Comparison of ENCODE assay signal across 1 cellular context in the genomic region with DNA sequence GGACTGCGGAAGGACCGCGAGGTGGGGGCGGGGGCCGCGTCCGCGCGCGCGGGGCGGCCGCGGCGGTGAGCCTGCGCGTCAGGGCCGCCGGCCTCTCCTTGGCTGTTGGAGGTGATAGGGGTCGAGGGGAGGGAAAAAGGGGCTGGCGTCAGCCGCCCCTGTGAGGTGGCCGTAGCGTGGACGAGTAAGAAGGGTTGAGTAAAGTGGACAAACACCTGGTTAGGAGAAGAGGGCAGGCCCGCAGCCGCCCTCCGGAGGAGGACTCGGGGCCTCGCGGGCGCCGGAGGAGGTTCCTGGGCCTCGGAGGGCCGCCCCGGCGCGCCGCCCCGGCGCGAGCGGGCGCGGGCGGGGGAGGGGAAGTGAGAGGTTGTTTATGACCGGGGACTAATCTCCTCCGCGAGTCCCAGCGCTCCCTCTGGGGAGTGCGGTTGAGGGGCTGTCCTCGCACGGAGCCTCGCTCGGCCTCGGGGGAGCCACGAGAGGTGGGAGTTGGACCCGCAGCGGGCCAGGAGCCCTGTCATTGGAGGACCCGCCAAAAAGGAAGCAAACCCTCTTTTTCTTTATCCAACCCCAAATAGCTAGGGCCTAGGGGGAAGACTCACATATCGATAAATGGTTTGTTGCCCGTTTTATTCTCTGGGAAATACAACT.
A peak's percentile ranks its signal among the peaks of the same experiment; 100 is the strongest.
TF ChIP-seq lines count a peak whose summit lies in the region.

No MANE protein-coding gene starts in this region.

TF ChIP-seq in HEK293, 187 proteins besides CTCF, POLR2A, EP300 and RAD21 (continued from another document):
- TF ChIP-seq SP2 (tag by site-specific recombination; IDR thresholded peaks at IDR 0.05) (peak; percentile 61), ZNF10 (tag by site-specific recombination; IDR thresholded peaks at IDR 0.05) (peak; percentile 32; the same call in 1 of the 2 replicates), ZNF423 (tag by site-specific recombination; IDR thresholded peaks at IDR 0.05) (0 out of 2 replicates have a peak, but pooled peaks have one; percentile 63), ZNF677 (tag by site-specific recombination; IDR thresholded peaks at IDR 0.05) (0 out of 2 replicates have a peak, but pooled peaks have one; percentile 8), ZSCAN30 (tag by site-specific recombination; IDR thresholded peaks at IDR 0.05) (peak; percentile 91), YY1 (tag by site-specific recombination; IDR thresholded peaks at IDR 0.05) (peak; percentile 46; the same call in 1 of the 2 replicates), ZNF701 (tag by site-specific recombination; IDR thresholded peaks at IDR 0.05) (no peak), KLF9 (tag by site-specific recombination; IDR thresholded peaks at IDR 0.05; ENCODE audit: low read depth) (peak; percentile 12; the same call in 1 of the 2 replicates), GLI4 (tag by site-specific recombination; IDR thresholded peaks at IDR 0.05) (peak; percentile 44; the same call in 1 of the 2 replicates), SP7 (tag by site-specific recombination; IDR thresholded peaks at IDR 0.05) (peak; percentile 11; the same call in 1 of the 2 replicates), ZBTB8A (tag by site-specific recombination; IDR thresholded peaks at IDR 0.05) (peak; percentile 31; the same call in 1 of the 2 replicates), KLF8 (tag by site-specific recombination; IDR thresholded peaks at IDR 0.05) (0 out of 2 replicates have a peak, but pooled peaks have one; percentile 17), WT1 (tag by site-specific recombination; IDR thresholded peaks at IDR 0.05) (peak; percentile 15)
- TF ChIP-seq, protein P1, sequence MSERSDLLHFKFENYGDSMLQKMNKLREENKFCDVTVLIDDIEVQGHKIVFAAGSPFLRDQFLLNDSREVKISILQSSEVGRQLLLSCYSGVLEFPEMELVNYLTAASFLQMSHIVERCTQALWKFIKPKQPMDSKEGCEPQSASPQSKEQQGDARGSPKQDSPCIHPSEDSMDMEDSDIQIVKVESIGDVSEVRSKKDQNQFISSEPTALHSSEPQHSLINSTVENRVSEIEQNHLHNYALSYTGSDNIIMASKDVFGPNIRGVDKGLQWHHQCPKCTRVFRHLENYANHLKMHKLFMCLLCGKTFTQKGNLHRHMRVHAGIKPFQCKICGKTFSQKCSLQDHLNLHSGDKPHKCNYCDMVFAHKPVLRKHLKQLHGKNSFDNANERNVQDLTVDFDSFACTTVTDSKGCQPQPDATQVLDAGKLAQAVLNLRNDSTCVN (tag by site-specific recombination; optimal IDR thresholded peaks at IDR 0.05): peak; percentile 69
- TF ChIP-seq, protein P2, sequence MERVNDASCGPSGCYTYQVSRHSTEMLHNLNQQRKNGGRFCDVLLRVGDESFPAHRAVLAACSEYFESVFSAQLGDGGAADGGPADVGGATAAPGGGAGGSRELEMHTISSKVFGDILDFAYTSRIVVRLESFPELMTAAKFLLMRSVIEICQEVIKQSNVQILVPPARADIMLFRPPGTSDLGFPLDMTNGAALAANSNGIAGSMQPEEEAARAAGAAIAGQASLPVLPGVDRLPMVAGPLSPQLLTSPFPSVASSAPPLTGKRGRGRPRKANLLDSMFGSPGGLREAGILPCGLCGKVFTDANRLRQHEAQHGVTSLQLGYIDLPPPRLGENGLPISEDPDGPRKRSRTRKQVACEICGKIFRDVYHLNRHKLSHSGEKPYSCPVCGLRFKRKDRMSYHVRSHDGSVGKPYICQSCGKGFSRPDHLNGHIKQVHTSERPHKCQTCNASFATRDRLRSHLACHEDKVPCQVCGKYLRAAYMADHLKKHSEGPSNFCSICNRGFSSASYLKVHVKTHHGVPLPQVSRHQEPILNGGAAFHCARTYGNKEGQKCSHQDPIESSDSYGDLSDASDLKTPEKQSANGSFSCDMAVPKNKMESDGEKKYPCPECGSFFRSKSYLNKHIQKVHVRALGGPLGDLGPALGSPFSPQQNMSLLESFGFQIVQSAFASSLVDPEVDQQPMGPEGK (tag by site-specific recombination; IDR thresholded peaks at IDR 0.05): 0 out of 2 replicates have a peak, but pooled peaks have one; percentile 37
- TF ChIP-seq, protein P3, sequence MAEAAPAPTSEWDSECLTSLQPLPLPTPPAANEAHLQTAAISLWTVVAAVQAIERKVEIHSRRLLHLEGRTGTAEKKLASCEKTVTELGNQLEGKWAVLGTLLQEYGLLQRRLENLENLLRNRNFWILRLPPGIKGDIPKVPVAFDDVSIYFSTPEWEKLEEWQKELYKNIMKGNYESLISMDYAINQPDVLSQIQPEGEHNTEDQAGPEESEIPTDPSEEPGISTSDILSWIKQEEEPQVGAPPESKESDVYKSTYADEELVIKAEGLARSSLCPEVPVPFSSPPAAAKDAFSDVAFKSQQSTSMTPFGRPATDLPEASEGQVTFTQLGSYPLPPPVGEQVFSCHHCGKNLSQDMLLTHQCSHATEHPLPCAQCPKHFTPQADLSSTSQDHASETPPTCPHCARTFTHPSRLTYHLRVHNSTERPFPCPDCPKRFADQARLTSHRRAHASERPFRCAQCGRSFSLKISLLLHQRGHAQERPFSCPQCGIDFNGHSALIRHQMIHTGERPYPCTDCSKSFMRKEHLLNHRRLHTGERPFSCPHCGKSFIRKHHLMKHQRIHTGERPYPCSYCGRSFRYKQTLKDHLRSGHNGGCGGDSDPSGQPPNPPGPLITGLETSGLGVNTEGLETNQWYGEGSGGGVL (tag by site-specific recombination; IDR thresholded peaks at IDR 0.05): peak; percentile 34; the same call in 1 of the 2 replicates
- TF ChIP-seq, protein P4, sequence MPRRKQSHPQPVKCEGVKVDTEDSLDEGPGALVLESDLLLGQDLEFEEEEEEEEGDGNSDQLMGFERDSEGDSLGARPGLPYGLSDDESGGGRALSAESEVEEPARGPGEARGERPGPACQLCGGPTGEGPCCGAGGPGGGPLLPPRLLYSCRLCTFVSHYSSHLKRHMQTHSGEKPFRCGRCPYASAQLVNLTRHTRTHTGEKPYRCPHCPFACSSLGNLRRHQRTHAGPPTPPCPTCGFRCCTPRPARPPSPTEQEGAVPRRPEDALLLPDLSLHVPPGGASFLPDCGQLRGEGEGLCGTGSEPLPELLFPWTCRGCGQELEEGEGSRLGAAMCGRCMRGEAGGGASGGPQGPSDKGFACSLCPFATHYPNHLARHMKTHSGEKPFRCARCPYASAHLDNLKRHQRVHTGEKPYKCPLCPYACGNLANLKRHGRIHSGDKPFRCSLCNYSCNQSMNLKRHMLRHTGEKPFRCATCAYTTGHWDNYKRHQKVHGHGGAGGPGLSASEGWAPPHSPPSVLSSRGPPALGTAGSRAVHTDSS (tag by site-specific recombination; IDR thresholded peaks at IDR 0.05): peak; percentile 25; the same call in 1 of the 2 replicates
- TF ChIP-seq, protein P5, sequence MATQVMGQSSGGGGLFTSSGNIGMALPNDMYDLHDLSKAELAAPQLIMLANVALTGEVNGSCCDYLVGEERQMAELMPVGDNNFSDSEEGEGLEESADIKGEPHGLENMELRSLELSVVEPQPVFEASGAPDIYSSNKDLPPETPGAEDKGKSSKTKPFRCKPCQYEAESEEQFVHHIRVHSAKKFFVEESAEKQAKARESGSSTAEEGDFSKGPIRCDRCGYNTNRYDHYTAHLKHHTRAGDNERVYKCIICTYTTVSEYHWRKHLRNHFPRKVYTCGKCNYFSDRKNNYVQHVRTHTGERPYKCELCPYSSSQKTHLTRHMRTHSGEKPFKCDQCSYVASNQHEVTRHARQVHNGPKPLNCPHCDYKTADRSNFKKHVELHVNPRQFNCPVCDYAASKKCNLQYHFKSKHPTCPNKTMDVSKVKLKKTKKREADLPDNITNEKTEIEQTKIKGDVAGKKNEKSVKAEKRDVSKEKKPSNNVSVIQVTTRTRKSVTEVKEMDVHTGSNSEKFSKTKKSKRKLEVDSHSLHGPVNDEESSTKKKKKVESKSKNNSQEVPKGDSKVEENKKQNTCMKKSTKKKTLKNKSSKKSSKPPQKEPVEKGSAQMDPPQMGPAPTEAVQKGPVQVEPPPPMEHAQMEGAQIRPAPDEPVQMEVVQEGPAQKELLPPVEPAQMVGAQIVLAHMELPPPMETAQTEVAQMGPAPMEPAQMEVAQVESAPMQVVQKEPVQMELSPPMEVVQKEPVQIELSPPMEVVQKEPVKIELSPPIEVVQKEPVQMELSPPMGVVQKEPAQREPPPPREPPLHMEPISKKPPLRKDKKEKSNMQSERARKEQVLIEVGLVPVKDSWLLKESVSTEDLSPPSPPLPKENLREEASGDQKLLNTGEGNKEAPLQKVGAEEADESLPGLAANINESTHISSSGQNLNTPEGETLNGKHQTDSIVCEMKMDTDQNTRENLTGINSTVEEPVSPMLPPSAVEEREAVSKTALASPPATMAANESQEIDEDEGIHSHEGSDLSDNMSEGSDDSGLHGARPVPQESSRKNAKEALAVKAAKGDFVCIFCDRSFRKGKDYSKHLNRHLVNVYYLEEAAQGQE (tag by site-specific recombination; IDR thresholded peaks at IDR 0.05): no peak
